Comparison of ENCODE assay signal across 1 cellular context in the genomic region with DNA sequence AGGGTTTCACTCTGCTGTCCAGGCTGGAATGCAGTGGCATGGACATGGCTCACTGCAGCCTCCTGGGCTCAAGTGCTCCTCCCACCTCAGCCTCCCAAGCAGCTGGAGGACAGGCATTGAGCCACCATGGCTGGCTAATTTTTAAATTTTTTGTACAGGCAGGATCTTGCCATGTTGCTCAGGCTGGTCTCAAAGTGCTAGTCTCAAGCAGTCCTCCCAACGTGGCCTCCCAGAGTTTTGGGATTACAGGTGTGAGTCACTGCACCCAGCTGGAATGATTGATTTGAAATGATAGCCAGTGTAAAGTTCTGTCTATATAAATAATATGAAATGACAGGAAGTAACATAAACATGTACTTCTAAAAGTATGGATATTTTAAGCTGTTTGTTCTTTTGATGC.
TF ChIP-seq lines count a peak whose summit lies in the region.

No MANE protein-coding gene starts in this region.

TF ChIP-seq in HepG2, 621 proteins besides CTCF, POLR2A, EP300 and RAD21:
- 0 out of 2 replicates have a peak, but pooled peaks have one; percentile 38 for TF ChIP-seq ZNF770 (CRISPR knock-in tag; IDR thresholded peaks at IDR 0.05)
- no peak for TF ChIP-seq ZNF124 (CRISPR knock-in tag; IDR thresholded peaks at IDR 0.05)
- no peak for TF ChIP-seq ZNF891 (CRISPR knock-in tag; IDR thresholded peaks at IDR 0.05)
- TF ChIP-seq KLF13 (CRISPR knock-in tag; IDR thresholded peaks at IDR 0.05): no peak
- TF ChIP-seq ZFY (CRISPR knock-in tag; IDR thresholded peaks at IDR 0.05): no peak
